In genomic region chr14:66225337-66225736, GRCh38 we compare ENCODE assay signal across 24 cellular contexts.
"Had no signal": no experiment of that assay in that cellular context is flagged by ENCODE, and none has a peak within 500 bp of the region (broad histone marks: within the 10 kb centered on the region; RNA-seq: fewer than 3 reads in every experiment).

No MANE protein-coding gene starts in this region.

- FAIRE-seq: endometrium, endothelial cell of umbilical vein, frontal cortex, islet of Langerhans, keratinocyte had no signal

- ATAC-seq: foreskin keratinocyte, gastroesophageal sphincter, heart left ventricle, left cardiac atrium, left lung, left ventricle myocardium superior, lower lobe of right lung had no signal

- H3K4me3 ChIP-seq: colonic mucosa, dorsolateral prefrontal cortex, esophagus muscularis mucosa, gastroesophageal sphincter, heart left ventricle, left lung, lower lobe of right lung, mucosa of descending colon had no signal

- H3K27ac Mint-ChIP-seq: mesothelial cell of epicardium, naive B cell had no signal

- H3K4me1 ChIP-seq: colonic mucosa, esophagus muscularis mucosa, foreskin keratinocyte, gastroesophageal sphincter, heart left ventricle, left lung, lower lobe of right lung had no signal

- H3K9me3 ChIP-seq: colonic mucosa, lower lobe of right lung had no signal

- H3K4me1 Mint-ChIP-seq: mesothelial cell of epicardium, naive B cell had no signal

- H3K27me3 ChIP-seq: colonic mucosa, dorsolateral prefrontal cortex, esophagus muscularis mucosa, foreskin keratinocyte, gastroesophageal sphincter, left lung had no signal

- H3K27ac ChIP-seq: colonic mucosa, dorsolateral prefrontal cortex, esophagus muscularis mucosa, foreskin keratinocyte, gastroesophageal sphincter, heart left ventricle, left lung, lower lobe of right lung had no signal

- H3K36me3 ChIP-seq: colonic mucosa, esophagus muscularis mucosa, gastroesophageal sphincter, heart left ventricle, left lung, lower lobe of right lung had no signal

- H3K4me3 Mint-ChIP-seq: mesothelial cell of epicardium, naive B cell had no signal

- H3K36me3 Mint-ChIP-seq: mesothelial cell of epicardium, naive B cell had no signal

- DNase-seq: colonic mucosa; cortex of kidney; dermis blood vessel endothelial cell; dorsolateral prefrontal cortex; effector CD4-positive, alpha-beta T cell; effector memory CD4-positive, alpha-beta T cell; foreskin keratinocyte; heart left ventricle; hippocampal formation; left cardiac atrium; left lung; left ventricle myocardium superior; lower lobe of right lung; mesenchymal stem cell; naive B cell had no signal
